8 cellular contexts compared by ENCODE assay signal in genomic region chr1:33429846-33430750, GRCh38. TPM values are rescaled to one million over a fixed set of nuclear protein-coding genes. Genes with fewer than 3 reads are reported as not detected.
A peak's percentile ranks its signal among the peaks of the same experiment; 100 is the strongest.
DNase-seq lines count a peak whose midpoint lies in the region; ATAC-seq and TF ChIP-seq lines count a peak whose summit lies in the region.

No MANE protein-coding gene starts in this region.

- peaks cover 10% of the 10 kb centered on the region for H3K4me1 Mint-ChIP-seq in stimulated activated naive CD8-positive, alpha-beta T cell treated with anti-CD3 and anti-CD28 coated beads, Interleukin-15, amount 100 ng/mL, for 72 hours

- H3K4me1 ChIP-seq in left lung: peaks cover 3 to 46% of the 10 kb centered on the region in 2 donors

- peak overlapping the region in 1 of 2 donors; percentile 68 for H3K27ac ChIP-seq in left lung

- no peaks in the 10 kb centered on the region for H3K9me3 ChIP-seq in left lung

- peak overlapping the region in 1 of 2 donors; percentile 64 for H3K4me3 Mint-ChIP-seq in stimulated activated naive CD8-positive, alpha-beta T cell treated with anti-CD3 and anti-CD28 coated beads, Interleukin-15, amount 100 ng/mL, for 72 hours

- ATAC-seq in left lung (peak; percentile 8), HG02759 (IDR thresholded peaks at IDR 0.05; ENCODE audit: unreplicated experiment) (no peak), GM19467 (IDR thresholded peaks at IDR 0.05; ENCODE audit: unreplicated experiment) (no peak)
- peak; percentile 24 for ATAC-seq in stimulated activated naive CD8-positive, alpha-beta T cell treated with anti-CD3 and anti-CD28 coated beads, Interleukin-15, amount 100 ng/mL, for 72 hours

- peak; percentile 6 for DNase-seq in activated T-cell treated with anti-CD3 and anti-CD28 coated beads for 48 hours (ENCODE audit: low read depth)
- no peak for DNase-seq in activated T-cell treated with anti-CD3 and anti-CD28 coated beads, Interleukin-2, amount 50 U/mL, for 1 hour
- peak; percentile 19 for DNase-seq in NCI-H1105 (lab: John Stamatoyannopoulos, UW)
- peak; percentile 12 to 29 for DNase-seq in cardiac fibroblast (ENCODE audit: low read depth in 2 of 2)
- peak; percentile 38 to 87 for DNase-seq in left lung
- peak in 1 of 2 donors; percentile 17 for DNase-seq in stimulated activated naive CD8-positive, alpha-beta T cell treated with anti-CD3 and anti-CD28 coated beads, Interleukin-15, amount 100 ng/mL, for 72 hours

- H3K27me3 ChIP-seq in left lung: peaks cover 0 to 20% of the 10 kb centered on the region in 2 donors

- H3K36me3 ChIP-seq in left lung: no peaks in the 10 kb centered on the region

- no peak for TF ChIP-seq CTCF in cardiac fibroblast (IDR thresholded peaks at IDR 0.05; ENCODE audit: low read depth, low read length)
- TF ChIP-seq CTCF in left lung (IDR thresholded peaks at IDR 0.05): no peak

- H3K4me3 ChIP-seq in cardiac fibroblast (replicated peaks in 1 of 2; ENCODE audit: low read depth in 2 of 2, low read length in 2 of 2) (peak overlapping the region; percentile 56 to 72), left lung (peak overlapping the region; percentile 64 to 65)

- intact Hi-C loops in left lung (cut with DNase I): no loop called here

- H3K9me3 Mint-ChIP-seq in stimulated activated naive CD8-positive, alpha-beta T cell treated with anti-CD3 and anti-CD28 coated beads, Interleukin-15, amount 100 ng/mL, for 72 hours: no peaks in the 10 kb centered on the region

- peaks cover 9% of the 10 kb centered on the region for H3K27me3 Mint-ChIP-seq in stimulated activated naive CD8-positive, alpha-beta T cell treated with anti-CD3 and anti-CD28 coated beads, Interleukin-15, amount 100 ng/mL, for 72 hours

- H3K27ac Mint-ChIP-seq in stimulated activated naive CD8-positive, alpha-beta T cell treated with anti-CD3 and anti-CD28 coated beads, Interleukin-15, amount 100 ng/mL, for 72 hours: no peak overlapping the region

RNA-seq across cellular contexts. Expression of gene PHC2, which starts 0.8 kb away (rescaled TPM):
- 100 to 1,000 TPM in 1 of 2 donors, 10 to 100 TPM in 1; 78.2 to 125 TPM for total RNA-seq in left lung

RNA-seq across cellular contexts. Expression of gene ZSCAN20, which starts 42.3 kb away (rescaled TPM):
- total RNA-seq in left lung: 1 to 10 TPM; 4.3 to 4.4 TPM

Comparison
In these comparisons a context has a peak if more than half of its experiments do, and no peak if none do; other contexts are left out.
1. ATAC-seq: peak in left lung (single experiment) and stimulated activated naive CD8-positive, alpha-beta T cell treated with anti-CD3 and anti-CD28 coated beads, Interleukin-15, amount 100 ng/mL, for 72 hours (single experiment); none in HG02759 (single experiment) and GM19467 (single experiment).